Comparison of ENCODE assay signal across 9 cellular contexts in genomic region chr19:49128545-49129237, GRCh38. TPM values are rescaled to one million over a fixed set of nuclear protein-coding genes. Genes with fewer than 3 reads are reported as not detected.
A peak's percentile ranks its signal among the peaks of the same experiment; 100 is the strongest.
DNase-seq lines count a peak whose midpoint lies in the region; ATAC-seq and TF ChIP-seq lines count a peak whose summit lies in the region.
"Had no signal": no experiment of that assay in that cellular context is flagged by ENCODE, and none has a peak within 500 bp of the region (broad histone marks: within the 10 kb centered on the region; RNA-seq: fewer than 3 reads in every experiment).

No MANE protein-coding gene starts in this region.

- peaks cover 8% of the 10 kb centered on the region; the same call in 1 of the 2 replicates for H3K4me1 ChIP-seq in SJCRH30
- H3K4me1 ChIP-seq: foreskin keratinocyte had no signal

- peaks cover 14% of the 10 kb centered on the region for H3K36me3 ChIP-seq in SJCRH30

- peak overlapping the region; percentile 52 for H3K27ac ChIP-seq in SJCRH30
- H3K27ac ChIP-seq: foreskin keratinocyte had no signal

- H3K4me3 ChIP-seq in SJCRH30, result peak overlapping the region; percentile 53

- H3K27ac Mint-ChIP-seq in T-helper 2 cell treated with Interferon-gamma antibody and Interleukin-4, amounts not matched to agents 5 μg/mL and 100 μg/mL, for 36 hours, result peak overlapping the region; percentile 58
- H3K27ac Mint-ChIP-seq in glutamatergic neuron (ENCODE audit: unreplicated experiment), result peak overlapping the region; percentile 53
- H3K27ac Mint-ChIP-seq in stimulated activated naive B cell treated with anti-CD40 and anti-IgM and Interleukin-4, amounts not matched to agents 10 μg/mL and 1 μg/mL and 100 μg/mL, for 72 hours, result no peak overlapping the region

- H3K36me3 Mint-ChIP-seq in T-helper 2 cell treated with Interferon-gamma antibody and Interleukin-4, amounts not matched to agents 5 μg/mL and 100 μg/mL, for 36 hours (ENCODE audit: low read depth), result no peaks in the 10 kb centered on the region
- peaks cover 6% of the 10 kb centered on the region for H3K36me3 Mint-ChIP-seq in glutamatergic neuron (ENCODE audit: unreplicated experiment)
- peaks cover 9 to 22% of the 10 kb centered on the region in 2 donors for H3K36me3 Mint-ChIP-seq in stimulated activated naive B cell treated with anti-CD40 and anti-IgM and Interleukin-4, amounts not matched to agents 10 μg/mL and 1 μg/mL and 100 μg/mL, for 72 hours

- H3K4me3 Mint-ChIP-seq in T-helper 2 cell treated with Interferon-gamma antibody and Interleukin-4, amounts not matched to agents 5 μg/mL and 100 μg/mL, for 36 hours, result peak overlapping the region; percentile 97
- peak overlapping the region; percentile 67 for H3K4me3 Mint-ChIP-seq in glutamatergic neuron (ENCODE audit: unreplicated experiment)
- peak overlapping the region; percentile 93 to 95 for H3K4me3 Mint-ChIP-seq in stimulated activated naive B cell treated with anti-CD40 and anti-IgM and Interleukin-4, amounts not matched to agents 10 μg/mL and 1 μg/mL and 100 μg/mL, for 72 hours

- no peak for ATAC-seq in stimulated activated naive B cell treated with anti-CD40 and anti-IgM and Interleukin-4, amounts not matched to agents 10 μg/mL and 1 μg/mL and 100 μg/mL, for 72 hours (replicated peaks)

- H3K27me3 Mint-ChIP-seq in T-helper 2 cell treated with Interferon-gamma antibody and Interleukin-4, amounts not matched to agents 5 μg/mL and 100 μg/mL, for 36 hours (ENCODE audit: low read depth), result peaks cover 4% of the 10 kb centered on the region
- peaks cover 14% of the 10 kb centered on the region for H3K27me3 Mint-ChIP-seq in glutamatergic neuron (ENCODE audit: unreplicated experiment)
- H3K27me3 Mint-ChIP-seq in stimulated activated naive B cell treated with anti-CD40 and anti-IgM and Interleukin-4, amounts not matched to agents 10 μg/mL and 1 μg/mL and 100 μg/mL, for 72 hours, result peaks cover 12 to 17% of the 10 kb centered on the region in 2 donors

- no peaks in the 10 kb centered on the region for H3K9me3 ChIP-seq in SJCRH30 (replicated peaks)

- no peaks in the 10 kb centered on the region for H3K9me3 Mint-ChIP-seq in T-helper 2 cell treated with Interferon-gamma antibody and Interleukin-4, amounts not matched to agents 5 μg/mL and 100 μg/mL, for 36 hours
- peaks cover 9% of the 10 kb centered on the region for H3K9me3 Mint-ChIP-seq in glutamatergic neuron (ENCODE audit: unreplicated experiment)
- H3K9me3 Mint-ChIP-seq in stimulated activated naive B cell treated with anti-CD40 and anti-IgM and Interleukin-4, amounts not matched to agents 10 μg/mL and 1 μg/mL and 100 μg/mL, for 72 hours, result peaks cover 5 to 6% of the 10 kb centered on the region in 2 donors

- peaks cover 17% of the 10 kb centered on the region for H3K4me1 Mint-ChIP-seq in T-helper 2 cell treated with Interferon-gamma antibody and Interleukin-4, amounts not matched to agents 5 μg/mL and 100 μg/mL, for 36 hours (ENCODE audit: low read depth)
- H3K4me1 Mint-ChIP-seq in glutamatergic neuron (ENCODE audit: low read depth, unreplicated experiment), result peaks cover 11% of the 10 kb centered on the region
- H3K4me1 Mint-ChIP-seq in stimulated activated naive B cell treated with anti-CD40 and anti-IgM and Interleukin-4, amounts not matched to agents 10 μg/mL and 1 μg/mL and 100 μg/mL, for 72 hours, result peaks cover 22 to 27% of the 10 kb centered on the region in 2 donors

- no peak for TF ChIP-seq CTCF in glutamatergic neuron (IDR thresholded peaks at IDR 0.05; ENCODE audit: partially characterized antibody, unreplicated experiment)

- no peak for DNase-seq in T-helper 2 cell treated with Interferon-gamma antibody and Interleukin-4, amounts not matched to agents 5 μg/mL and 100 μg/mL, for 36 hours (ENCODE audit: low spot score)
- DNase-seq in T-helper 2 cell (no peak), SJCRH30 (peak in 1 of 2 experiments; percentile 49), glutamatergic neuron (no peak), retina (no peak), cerebellar cortex (ENCODE audit: low spot score) (no peak), hypothalamus (lab: John Stamatoyannopoulos, UW) (no peak)
- DNase-seq in stimulated activated naive B cell treated with anti-CD40 and anti-IgM and Interleukin-4, amounts not matched to agents 10 μg/mL and 1 μg/mL and 100 μg/mL, for 72 hours, result no peak

- no peaks in the 10 kb centered on the region for H3K27me3 ChIP-seq in SJCRH30
- H3K27me3 ChIP-seq: foreskin keratinocyte had no signal

RNA-seq across cellular contexts. Expression of gene PPFIA3, which starts 9.3 kb away (rescaled TPM):
- 20.8 and 27.1 TPM in 2 replicates for total RNA-seq in SJCRH30 (2014; rRNA removed; shearing (Covaris generic))
- total RNA-seq in glutamatergic neuron (ENCODE audit: unreplicated experiment), result 104 TPM

RNA-seq across cellular contexts. Expression of gene C19orf73, which starts 9.7 kb away (rescaled TPM):
- 0.99 and 1.7 TPM in 2 replicates for total RNA-seq in SJCRH30 (2014; rRNA removed; shearing (Covaris generic))
- total RNA-seq in glutamatergic neuron (ENCODE audit: unreplicated experiment), result 3.2 TPM

RNA-seq across cellular contexts. Expression of gene LIN7B, which starts 14.5 kb away (rescaled TPM):
- total RNA-seq in SJCRH30 (2014; rRNA removed; shearing (Covaris generic)), result 4.1 and 5.0 TPM in 2 replicates
- 32.6 TPM for total RNA-seq in glutamatergic neuron (ENCODE audit: unreplicated experiment)

RNA-seq across cellular contexts. Expression of gene HRC, which starts 26.5 kb away (rescaled TPM):
- 2.1 and 3.2 TPM in 2 replicates for total RNA-seq in SJCRH30 (2014; rRNA removed; shearing (Covaris generic))
- 26.6 TPM for total RNA-seq in glutamatergic neuron (ENCODE audit: unreplicated experiment)
- total RNA-seq: foreskin keratinocyte had no signal

RNA-seq across cellular contexts. Expression of gene TRPM4, which starts 28.9 kb away (rescaled TPM):
- total RNA-seq in SJCRH30 (2014; rRNA removed; shearing (Covaris generic)), result 1.2 and 1.8 TPM in 2 replicates
- total RNA-seq in glutamatergic neuron (ENCODE audit: unreplicated experiment), result 54.1 TPM
